Comparison of ENCODE assay signal across 11 cellular contexts in the genomic region with DNA sequence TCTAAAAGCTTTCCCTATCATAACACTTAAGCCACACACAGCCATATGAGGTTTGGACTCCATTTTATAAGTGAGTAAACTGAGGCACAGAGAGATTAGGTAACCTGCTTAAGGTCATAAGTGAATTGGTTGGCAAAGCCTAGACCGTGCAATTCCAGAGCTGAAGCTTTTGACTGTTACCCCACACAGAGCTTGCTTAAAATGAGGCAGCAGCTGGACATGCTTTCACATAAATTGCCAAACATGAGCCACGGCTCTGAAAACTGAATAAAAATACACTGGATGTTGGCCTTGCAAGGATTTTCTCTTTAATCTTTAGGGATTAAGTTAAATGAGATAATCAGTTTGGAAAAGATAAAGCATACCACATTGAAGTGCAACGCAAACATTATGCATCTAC. TPM values are rescaled to one million over a fixed set of nuclear protein-coding genes. Genes with fewer than 3 reads are reported as not detected.
A peak's percentile ranks its signal among the peaks of the same experiment; 100 is the strongest.
DNase-seq lines count a peak whose midpoint lies in the region; ATAC-seq lines count a peak whose summit lies in the region.
"Had no signal": no experiment of that assay in that cellular context is flagged by ENCODE, and none has a peak within 500 bp of the region (broad histone marks: within the 10 kb centered on the region; RNA-seq: fewer than 3 reads in every experiment).

No MANE protein-coding gene starts in this region.

- H3K4me1 ChIP-seq in effector memory CD4-positive, alpha-beta T cell (ENCODE audit: control insufficient read depth, insufficient read depth, low read length, poor library complexity, severe bottlenecking) = peaks cover 47% of the 10 kb centered on the region

- peaks cover 11% of the 10 kb centered on the region for H3K36me3 ChIP-seq in effector memory CD4-positive, alpha-beta T cell (ENCODE audit: control insufficient read depth, insufficient read depth, low read length)
- H3K36me3 ChIP-seq: gastroesophageal sphincter had no signal

- peak overlapping the region; percentile 80 for H3K27ac ChIP-seq in effector memory CD4-positive, alpha-beta T cell (ENCODE audit: insufficient read depth, low read length, poor library complexity, severe bottlenecking)
- H3K27ac ChIP-seq: gastroesophageal sphincter had no signal

- no peak for DNase-seq in activated T-cell treated with anti-CD3 and anti-CD28 coated beads, Interleukin-2, amount 50 U/mL, for 72 hours
- DNase-seq in activated T-cell treated with anti-CD3 and anti-CD28 coated beads for 4 hours (no peak), NCI-H82 (lab: John Stamatoyannopoulos, UW) (peak; percentile 69), NCI-H2171 (lab: John Stamatoyannopoulos, UW) (no peak)
- DNase-seq in effector memory CD4-positive, alpha-beta T cell = no peak
- no peak for DNase-seq in stimulated activated naive CD8-positive, alpha-beta T cell treated with anti-CD3 and anti-CD28 coated beads, Interleukin-15, amount 100 ng/mL, for 72 hours
- no peak for DNase-seq in central memory CD4-positive, alpha-beta T cell
- DNase-seq: NCI-H1105 had no signal

- no peak for ATAC-seq in activated T-cell treated with anti-CD3 and anti-CD28 coated beads, Interleukin-2, amount 50 U/mL, for 72 hours (replicated peaks in 1 of 2)
- no peak for ATAC-seq in stimulated activated naive CD8-positive, alpha-beta T cell treated with anti-CD3 and anti-CD28 coated beads, Interleukin-15, amount 100 ng/mL, for 72 hours
- no peak for ATAC-seq in HG03280 (IDR thresholded peaks at IDR 0.05; ENCODE audit: unreplicated experiment)
- ATAC-seq: gastroesophageal sphincter had no signal

- H3K9me3 Mint-ChIP-seq in activated T-cell treated with anti-CD3 and anti-CD28 coated beads, Interleukin-2, amount 50 U/mL, for 72 hours = no peaks in the 10 kb centered on the region
- no peaks in the 10 kb centered on the region for H3K9me3 Mint-ChIP-seq in stimulated activated naive CD8-positive, alpha-beta T cell treated with anti-CD3 and anti-CD28 coated beads, Interleukin-15, amount 100 ng/mL, for 72 hours
- H3K9me3 Mint-ChIP-seq: neural crest cell had no signal

- H3K27ac Mint-ChIP-seq in activated T-cell treated with anti-CD3 and anti-CD28 coated beads, Interleukin-2, amount 50 U/mL, for 72 hours = peak overlapping the region; percentile 90
- H3K27ac Mint-ChIP-seq in stimulated activated naive CD8-positive, alpha-beta T cell treated with anti-CD3 and anti-CD28 coated beads, Interleukin-15, amount 100 ng/mL, for 72 hours = peak overlapping the region; percentile 16 to 98

- H3K36me3 Mint-ChIP-seq in activated T-cell treated with anti-CD3 and anti-CD28 coated beads, Interleukin-2, amount 50 U/mL, for 72 hours (ENCODE audit: insufficient read depth in 2 of 2) = peaks cover 0 to 3% of the 10 kb centered on the region in 2 donors

- H3K4me1 Mint-ChIP-seq in activated T-cell treated with anti-CD3 and anti-CD28 coated beads, Interleukin-2, amount 50 U/mL, for 72 hours (ENCODE audit: low read depth) = peaks cover 99% of the 10 kb centered on the region
- peaks cover 65% of the 10 kb centered on the region for H3K4me1 Mint-ChIP-seq in stimulated activated naive CD8-positive, alpha-beta T cell treated with anti-CD3 and anti-CD28 coated beads, Interleukin-15, amount 100 ng/mL, for 72 hours

- no peaks in the 10 kb centered on the region for H3K27me3 ChIP-seq in effector memory CD4-positive, alpha-beta T cell (replicated peaks; ENCODE audit: control insufficient read depth, insufficient read depth, low read length, poor library complexity, severe bottlenecking)

- H3K4me3 ChIP-seq in effector memory CD4-positive, alpha-beta T cell (ENCODE audit: insufficient read depth, low read depth, low read length, poor library complexity, severe bottlenecking) = peak overlapping the region; percentile 69
- H3K4me3 ChIP-seq: gastroesophageal sphincter had no signal

- H3K4me3 Mint-ChIP-seq in activated T-cell treated with anti-CD3 and anti-CD28 coated beads, Interleukin-2, amount 50 U/mL, for 72 hours = peak overlapping the region; percentile 74 to 95
- H3K4me3 Mint-ChIP-seq in stimulated activated naive CD8-positive, alpha-beta T cell treated with anti-CD3 and anti-CD28 coated beads, Interleukin-15, amount 100 ng/mL, for 72 hours = peak overlapping the region; percentile 86 to 91
- H3K4me3 Mint-ChIP-seq: neural crest cell had no signal

- no peaks in the 10 kb centered on the region for H3K9me3 ChIP-seq in effector memory CD4-positive, alpha-beta T cell (ENCODE audit: control insufficient read depth, low read length)
- H3K9me3 ChIP-seq: gastroesophageal sphincter had no signal

- H3K27me3 Mint-ChIP-seq in activated T-cell treated with anti-CD3 and anti-CD28 coated beads, Interleukin-2, amount 50 U/mL, for 72 hours (ENCODE audit: low read depth) = no peaks in the 10 kb centered on the region
- H3K27me3 Mint-ChIP-seq in stimulated activated naive CD8-positive, alpha-beta T cell treated with anti-CD3 and anti-CD28 coated beads, Interleukin-15, amount 100 ng/mL, for 72 hours = no peaks in the 10 kb centered on the region

RNA-seq across cellular contexts. Expression of gene RIPOR2, which starts 2.5 kb away (rescaled TPM):
- 10 to 100 TPM; 67.0 to 69.7 TPM for total RNA-seq in activated T-cell treated with anti-CD3 and anti-CD28 coated beads, Interleukin-2, amount 50 U/mL, for 72 hours
